ENCODE assay signal across 17 cellular contexts in genomic region chr14:100824946-100825690, GRCh38. TPM values are rescaled to one million over a fixed set of nuclear protein-coding genes. Genes with fewer than 3 reads are reported as not detected.
DNase-seq lines count a peak whose midpoint lies in the region; ATAC-seq, FAIRE-seq and TF ChIP-seq lines count a peak whose summit lies in the region.
"Had no signal": no experiment of that assay in that cellular context is flagged by ENCODE, and none has a peak within 500 bp of the region (broad histone marks: within the 10 kb centered on the region; RNA-seq: fewer than 3 reads in every experiment).

No MANE protein-coding gene starts in this region.

- H3K4me3 Mint-ChIP-seq in activated T-cell treated with anti-CD3 and anti-CD28 coated beads, Interleukin-2, amount 50 U/mL, for 72 hours = no peak overlapping the region
- H3K4me3 Mint-ChIP-seq: nephron progenitor cell; T-helper 2 cell treated with Interferon-gamma antibody and Interleukin-4, amounts not matched to agents 5 μg/mL and 100 μg/mL, for 36 hours had no signal

- FAIRE-seq in endothelial cell of umbilical vein (lab: Jason Lieb, UNC) = no peak
- FAIRE-seq: endometrium had no signal

- H3K36me3 Mint-ChIP-seq in activated T-cell treated with anti-CD3 and anti-CD28 coated beads, Interleukin-2, amount 50 U/mL, for 72 hours (ENCODE audit: insufficient read depth in 2 of 2) = peaks cover 3 to 6% of the 10 kb centered on the region in 2 donors

- H3K79me2 ChIP-seq in endothelial cell of umbilical vein (ENCODE audit: control insufficient read depth, insufficient read depth, low read length) (peaks cover 28% of the 10 kb centered on the region), osteoblast (ENCODE audit: insufficient read depth, low read length) (peaks cover 41% of the 10 kb centered on the region)
- H3K79me2 ChIP-seq: hepatocyte had no signal

- peaks cover 7% of the 10 kb centered on the region for H3K4me1 Mint-ChIP-seq in activated T-cell treated with anti-CD3 and anti-CD28 coated beads, Interleukin-2, amount 50 U/mL, for 72 hours (ENCODE audit: low read depth)

- CTCF ChIA-PET in A673 (lab: Charles Lee) = interaction anchor here (0.6 kb wide), 1 partner anchor 156 kb away, joined by 3 read pairs; no protein-coding TSS in a partner anchor
- CTCF ChIA-PET in endothelial cell of umbilical vein (lab: Charles Lee) = interaction anchor here (1.0 to 2.1 kb wide), 3 partner anchors 115 to 242 kb away, joined by 3 to 9 read pairs (median 7); no protein-coding TSS in a partner anchor

- H2AFZ ChIP-seq in endothelial cell of umbilical vein (ENCODE audit: low read depth, low read length) = peak overlapping the region; percentile 59
- H2AFZ ChIP-seq in osteoblast (ENCODE audit: low read length) = peak overlapping the region; percentile 76
- H2AFZ ChIP-seq: hepatocyte had no signal

- H3K4me2 ChIP-seq in endothelial cell of umbilical vein (ENCODE audit: insufficient read depth, low read length) (peak overlapping the region; percentile 61), osteoblast (ENCODE audit: insufficient read depth, low read length) (peak overlapping the region; percentile 79)
- H3K4me2 ChIP-seq: BLaER1, hepatocyte had no signal

- no peak for TF ChIP-seq POLR2A in endothelial cell of umbilical vein (IDR thresholded peaks at IDR 0.05; ENCODE audit: low read depth, low read length)

- H3K27me3 ChIP-seq in A673 (replicated peaks; ENCODE audit: insufficient read depth, low read depth, low read length, poor library complexity) (no peaks in the 10 kb centered on the region), HUES6 (ENCODE audit: control insufficient read depth, insufficient read depth, low read length) (peaks cover 11% of the 10 kb centered on the region), endothelial cell of umbilical vein (ENCODE audit: control insufficient read depth in 2 of 2, insufficient read depth in 2 of 2, low read length in 2 of 2) (peaks cover 0 to 4% of the 10 kb centered on the region in 2 experiments), osteoblast (ENCODE audit: insufficient read depth, low read length) (peaks cover 13% of the 10 kb centered on the region), foreskin keratinocyte (peaks cover 63% of the 10 kb centered on the region)
- H3K27me3 ChIP-seq: BLaER1, body of pancreas, hepatocyte had no signal

- TF ChIP-seq CTCF in A673 (conservative IDR thresholded peaks at IDR 0.05; ENCODE audit: low read depth, low read length) = no peak
- TF ChIP-seq CTCF in endothelial cell of umbilical vein (IDR thresholded peaks at IDR 0.05; ENCODE audit: extremely low read depth in 1 of 2, insufficient read depth in 1 of 2, low read depth in 1 of 2, low read length in 2 of 2) = no peak
- no peak for TF ChIP-seq CTCF in osteoblast (IDR thresholded peaks at IDR 0.05; ENCODE audit: extremely low read depth, low read depth, low read length)
- TF ChIP-seq CTCF in foreskin keratinocyte (conservative IDR thresholded peaks at IDR 0.05) = no peak

- no peaks in the 10 kb centered on the region for H3K36me3 ChIP-seq in A673 (ENCODE audit: insufficient read depth, low read length, poor library complexity, severe bottlenecking)
- peaks cover 11% of the 10 kb centered on the region; the same call in 1 of the 2 replicates for H3K36me3 ChIP-seq in HUES6 (ENCODE audit: control insufficient read depth, insufficient read depth, low read length)
- H3K36me3 ChIP-seq in endothelial cell of umbilical vein (ENCODE audit: control insufficient read depth in 2 of 2, extremely low read depth in 1 of 2, insufficient read depth in 2 of 2, low read length in 2 of 2) = peaks cover 0 to 9% of the 10 kb centered on the region in 2 experiments
- peaks cover 16% of the 10 kb centered on the region for H3K36me3 ChIP-seq in osteoblast (ENCODE audit: insufficient read depth, low read length)
- H3K36me3 ChIP-seq: BLaER1 had no signal

- H3K9me1 ChIP-seq in endothelial cell of umbilical vein (replicated peaks; ENCODE audit: control insufficient read depth, extremely low read depth, insufficient read depth, low read length) = no peaks in the 10 kb centered on the region

- H3K27me3 Mint-ChIP-seq in activated T-cell treated with anti-CD3 and anti-CD28 coated beads, Interleukin-2, amount 50 U/mL, for 72 hours (ENCODE audit: low read depth) = peaks cover 39% of the 10 kb centered on the region

- no peak for ATAC-seq in activated T-cell treated with anti-CD3 and anti-CD28 coated beads, Interleukin-2, amount 50 U/mL, for 72 hours (replicated peaks in 1 of 2)
- ATAC-seq in foreskin keratinocyte = no peak
- ATAC-seq: left colon had no signal

- no peaks in the 10 kb centered on the region for H4K20me1 ChIP-seq in endothelial cell of umbilical vein (replicated peaks; ENCODE audit: control insufficient read depth, extremely low read depth, insufficient read depth, low read length)
- H4K20me1 ChIP-seq in osteoblast (ENCODE audit: insufficient read depth, low read length) = peaks cover 24% of the 10 kb centered on the region
- H4K20me1 ChIP-seq: BLaER1 had no signal

- no TSS peak for BruUV-seq in A673 (replicated peaks; lab: Mats Ljungman, UMichigan)
- BruUV-seq in endothelial cell of umbilical vein (replicated peaks; lab: Mats Ljungman, UMichigan) = no TSS peak

- peaks cover 5 to 8% of the 10 kb centered on the region in 2 donors for H3K9me3 Mint-ChIP-seq in activated T-cell treated with anti-CD3 and anti-CD28 coated beads, Interleukin-2, amount 50 U/mL, for 72 hours

- dilution Hi-C loops in endothelial cell of umbilical vein (cut with MboI; ENCODE audit: extremely low pct_ligation_motif_present, low sequenced_read_pairs) = no loop called here

- intact Hi-C loops in A673 (cut with micrococcal nuclease; ENCODE audit: unreplicated experiment) = loop anchor here (5.0 kb wide), 1 partner anchor 438 kb away; no protein-coding TSS in a partner anchor
- intact Hi-C loops in endothelial cell of umbilical vein (cut with micrococcal nuclease) = loop anchor here (1.0 kb wide), 1 partner anchor 441 kb away; no protein-coding TSS in a partner anchor

- H3K27ac Mint-ChIP-seq in activated T-cell treated with anti-CD3 and anti-CD28 coated beads, Interleukin-2, amount 50 U/mL, for 72 hours = no peak overlapping the region
- H3K27ac Mint-ChIP-seq: nephron progenitor cell; T-helper 2 cell treated with Interferon-gamma antibody and Interleukin-4, amounts not matched to agents 5 μg/mL and 100 μg/mL, for 36 hours had no signal

- POLR2A ChIA-PET in A673 (lab: Charles Lee; ENCODE audit: low non-redundant PET) = interaction anchor here (1.1 kb wide), 1 partner anchor 11 kb away, joined by 11 read pairs; no protein-coding TSS in a partner anchor
- POLR2A ChIA-PET in endothelial cell of umbilical vein (lab: Charles Lee) = interaction anchor here (0.7 to 1.6 kb wide), 4 partner anchors 9 to 163 kb away, joined by 4 to 6 read pairs (median 6); no protein-coding TSS in a partner anchor

- DNase-seq in A673 (ENCODE audit: low spot score) (no peak), endothelial cell of umbilical vein (ENCODE audit: low read depth, low spot score) (no peak), osteoblast (ENCODE audit: insufficient read length, low spot score, missing footprints) (peak; percentile 57), putamen (ENCODE audit: low spot score) (no peak), foreskin keratinocyte (no peak), EL (no peak)
- DNase-seq in activated T-cell treated with anti-CD3 and anti-CD28 coated beads, Interleukin-2, amount 50 U/mL, for 72 hours = no peak
- DNase-seq: NCI-H187 treated with DMSO at 0.1 percent for 48 hours, NCI-H774 had no signal

- H3K9me3 ChIP-seq in A673 (ENCODE audit: low read depth, low read length, poor library complexity, severe bottlenecking) = no peaks in the 10 kb centered on the region
- H3K9me3 ChIP-seq in HUES6 (ENCODE audit: control insufficient read depth, insufficient read depth, low read depth, low read length) = peaks cover 30% of the 10 kb centered on the region
- H3K9me3 ChIP-seq in endothelial cell of umbilical vein (replicated peaks; ENCODE audit: control insufficient read depth, insufficient read depth, low read length) = no peaks in the 10 kb centered on the region
- no peaks in the 10 kb centered on the region for H3K9me3 ChIP-seq in osteoblast (ENCODE audit: low read depth, low read length)
- H3K9me3 ChIP-seq: body of pancreas had no signal

- peak overlapping the region; percentile 57 for H3K4me3 ChIP-seq in A673 (ENCODE audit: low read depth, low read length, poor library complexity, severe bottlenecking)
- peak overlapping the region; percentile 72; the same call in 1 of the 2 replicates for H3K4me3 ChIP-seq in HUES6 (ENCODE audit: low read depth, low read length)
- H3K4me3 ChIP-seq in endothelial cell of umbilical vein (replicated peaks in 1 of 3; ENCODE audit: insufficient read depth in 1 of 3, low read depth in 1 of 3, low read length in 3 of 3) = peak overlapping the region in 2 of 3 experiments; percentile 67 to 80
- peak overlapping the region; percentile 90 for H3K4me3 ChIP-seq in osteoblast (ENCODE audit: insufficient read depth, low read length)
- H3K4me3 ChIP-seq: BLaER1, hepatocyte had no signal

- no peak overlapping the region for H3K9ac ChIP-seq in HUES6 (ENCODE audit: low read length)
- H3K9ac ChIP-seq in endothelial cell of umbilical vein (replicated peaks; ENCODE audit: extremely low read depth, insufficient read depth, low read length) = peak overlapping the region; percentile 80
- H3K9ac ChIP-seq: BLaER1 had no signal

- H3K27ac ChIP-seq in A673 (ENCODE audit: low read depth, low read length, poor library complexity, severe bottlenecking) = no peak overlapping the region
- no peak overlapping the region for H3K27ac ChIP-seq in HUES6 (ENCODE audit: low read depth, low read length)
- no peak overlapping the region for H3K27ac ChIP-seq in endothelial cell of umbilical vein (ENCODE audit: insufficient read depth, low read depth, low read length)
- peak overlapping the region; percentile 60 for H3K27ac ChIP-seq in osteoblast (ENCODE audit: low read depth, low read length)
- no peak overlapping the region for H3K27ac ChIP-seq in foreskin keratinocyte
- H3K27ac ChIP-seq: BLaER1 had no signal

- H3K4me1 ChIP-seq in A673 (ENCODE audit: insufficient read depth, low read length, poor library complexity, severe bottlenecking) = no peaks in the 10 kb centered on the region
- peaks cover 10% of the 10 kb centered on the region for H3K4me1 ChIP-seq in HUES6 (ENCODE audit: control insufficient read depth, insufficient read depth, low read length)
- no peaks in the 10 kb centered on the region for H3K4me1 ChIP-seq in endothelial cell of umbilical vein (ENCODE audit: control insufficient read depth, extremely low read depth, insufficient read depth, low read length)
- peaks cover 11% of the 10 kb centered on the region for H3K4me1 ChIP-seq in osteoblast (ENCODE audit: insufficient read depth, low read length)
- H3K4me1 ChIP-seq in foreskin keratinocyte = no peaks in the 10 kb centered on the region

RNA-seq across cellular contexts. Expression of gene MEG3, which starts 0.8 kb away (rescaled TPM):
- total RNA-seq in A673 (2021) (51.0 and 58.7 TPM in 2 replicates), endothelial cell of umbilical vein (227 and 508 TPM in 2 replicates), osteoblast (200 and 269 TPM in 2 replicates), foreskin keratinocyte (5.3 and 7.8 TPM in 2 replicates)
- polyA plus RNA-seq in endothelial cell of umbilical vein (378 and 436 TPM in 2 replicates), foreskin keratinocyte (7.7 and 10.4 TPM in 2 replicates)
- polyA plus RNA-seq in endothelial cell of umbilical vein (2011; cell fraction: cytosol; rRNA removed) = 28.6 and 84.8 TPM in 2 replicates
- 2,750 and 2,919 TPM in 2 replicates for polyA plus RNA-seq in endothelial cell of umbilical vein (2011; cell fraction: nucleus; rRNA removed)
- polyA plus RNA-seq in endothelial cell of umbilical vein (2012) = 270 and 402 TPM in 2 replicates
- 270 and 297 TPM in 2 replicates for polyA minus RNA-seq in endothelial cell of umbilical vein
- polyA minus RNA-seq in endothelial cell of umbilical vein (2011; cell fraction: cytosol; rRNA and poly(A)+ RNA removed) = not detected
- 362 and 404 TPM in 2 replicates for polyA minus RNA-seq in endothelial cell of umbilical vein (2011; cell fraction: nucleus; rRNA and poly(A)+ RNA removed)
- total RNA-seq in activated T-cell treated with anti-CD3 and anti-CD28 coated beads, Interleukin-2, amount 50 U/mL, for 72 hours = not detected
- total RNA-seq: hepatocyte had no signal
- polyA plus RNA-seq: hepatocyte had no signal
